In the genomic region with DNA sequence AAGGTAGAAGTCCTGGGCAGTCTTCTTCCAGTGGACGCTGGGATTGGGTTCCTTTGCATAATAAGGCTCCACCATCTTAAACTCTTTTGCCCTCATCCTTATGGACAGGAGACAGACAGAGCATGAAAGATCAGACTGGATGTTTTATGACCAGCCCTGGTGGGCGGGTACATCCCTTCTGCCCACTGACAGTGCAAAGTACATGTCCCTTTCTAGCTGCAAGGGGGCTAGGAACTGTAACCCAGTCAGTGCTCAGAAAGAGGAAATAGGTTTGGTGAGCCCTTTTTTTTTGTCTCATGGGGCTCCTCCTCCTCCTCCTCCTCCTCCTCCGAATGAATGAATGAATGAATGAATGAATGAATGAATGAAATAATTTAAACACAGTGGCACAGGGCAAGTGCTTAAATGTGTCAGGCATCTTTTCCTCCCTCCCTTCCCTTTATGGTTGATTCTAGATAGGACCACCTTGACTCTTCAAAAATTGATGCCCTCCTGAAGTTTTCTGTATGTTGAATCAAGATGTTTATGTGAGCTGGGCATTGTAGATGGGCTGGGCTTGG, we compare ENCODE assay signal across 21 cellular contexts. TPM values are rescaled to one million over a fixed set of nuclear protein-coding genes. Genes with fewer than 3 reads are reported as not detected.
"Had no signal": no experiment of that assay in that cellular context is flagged by ENCODE, and none has a peak within 500 bp of the region (broad histone marks: within the 10 kb centered on the region; RNA-seq: fewer than 3 reads in every experiment).

No MANE protein-coding gene starts in this region.

- ATAC-seq: activated T-cell treated with anti-CD3 and anti-CD28 coated beads, Interleukin-2, amount 50 U/mL, for 72 hours; heart left ventricle; left cardiac atrium; sciatic nerve; stimulated activated naive B cell treated with anti-CD40 and anti-IgM and Interleukin-4, amounts not matched to agents 10 μg/mL and 1 μg/mL and 100 μg/mL, for 72 hours had no signal

- DNase-seq: activated CD4-positive, alpha-beta memory T cell treated with anti-CD3 and anti-CD28 coated beads, Interleukin-2, amount 10 ng/mL, durations not matched to agents 7 days and 5 days; activated CD4-positive, alpha-beta T cell treated with anti-CD3 and anti-CD28 coated beads for 4 hours; activated CD4-positive, CD25-positive, alpha-beta regulatory T cell; activated effector memory CD4-positive, alpha-beta T cell treated with Interleukin-2 at 50 U/mL for 16 hours; activated naive CD4-positive, alpha-beta T cell treated with anti-CD3 and anti-CD28 coated beads for 36 hours; activated T-cell treated with anti-CD3 and anti-CD28 coated beads, Interleukin-2, amount 50 U/mL, for 72 hours; amygdala; cerebellar nuclear complex; heart left ventricle; islet precursor cell; left cardiac atrium; stimulated activated CD4-positive, alpha-beta T cell treated with anti-CD3 and anti-CD28 coated beads, Interleukin-15, amount 100 ng/mL, for 24 hours; stimulated activated naive B cell treated with anti-CD40 and anti-IgM and Interleukin-4, amounts not matched to agents 10 μg/mL and 1 μg/mL and 100 μg/mL, for 72 hours; T-helper 9 cell; transverse colon; uterus had no signal

RNA-seq across cellular contexts. Expression of a gene that starts 36.4 kb away (rescaled TPM):
- total RNA-seq: activated CD4-positive, alpha-beta memory T cell treated with anti-CD3 and anti-CD28 coated beads, Interleukin-2, amount 10 ng/mL, durations not matched to agents 7 days and 5 days; activated naive CD4-positive, alpha-beta T cell treated with anti-CD3 and anti-CD28 coated beads for 36 hours; activated T-cell treated with anti-CD3 and anti-CD28 coated beads, Interleukin-2, amount 50 U/mL, for 72 hours; esophagus muscularis mucosa; heart left ventricle; left cardiac atrium; mononuclear cell; myocyte; sciatic nerve; temporal lobe had no signal
